8 cellular contexts compared by ENCODE assay signal in the genomic region with DNA sequence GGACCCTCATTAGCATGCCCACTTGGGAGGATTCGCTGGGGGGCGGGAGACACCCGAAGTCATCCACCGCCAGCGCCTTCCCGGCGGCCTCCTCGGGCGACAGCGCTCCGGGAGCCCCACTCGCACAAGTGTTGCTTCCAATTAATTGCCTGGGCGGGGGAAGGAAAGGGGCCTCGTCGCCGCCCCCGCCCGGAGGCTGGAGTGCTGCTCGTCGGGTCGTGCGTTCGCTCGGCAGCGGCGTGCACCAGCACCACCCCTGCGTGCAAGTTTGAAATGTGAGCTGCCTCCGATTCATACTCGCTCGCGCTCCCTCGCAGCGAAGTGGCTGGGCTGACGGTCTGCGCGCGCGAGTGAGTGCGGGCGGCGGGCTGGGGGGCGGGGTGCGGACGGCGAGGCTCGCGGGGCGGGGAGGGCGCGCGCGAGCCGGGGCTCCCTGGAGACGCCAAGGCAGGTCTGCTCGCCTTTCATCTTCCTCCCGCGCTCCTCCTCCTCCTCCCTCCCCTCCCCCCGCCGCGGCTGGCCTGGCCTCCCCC.
A peak's percentile ranks its signal among the peaks of the same experiment; 100 is the strongest.
DNase-seq lines count a peak whose midpoint lies in the region; ATAC-seq and TF ChIP-seq lines count a peak whose summit lies in the region.

No MANE protein-coding gene starts in this region.

- H3K27ac Mint-ChIP-seq in activated naive CD8-positive, alpha-beta T cell, result no peak overlapping the region

- H3K36me3 ChIP-seq in cardiac muscle cell (no peaks in the 10 kb centered on the region), parathyroid adenoma (ENCODE audit: control insufficient read depth, insufficient read depth, low read length) (no peaks in the 10 kb centered on the region)

- peak overlapping the region; percentile 79 for H3K4me2 ChIP-seq in parathyroid adenoma (ENCODE audit: low read length)

- TF ChIP-seq CTCF in cardiac muscle cell (IDR thresholded peaks at IDR 0.05; ENCODE audit: low read depth, low read length), result no peak
- TF ChIP-seq CTCF in parathyroid adenoma (IDR thresholded peaks at IDR 0.05), result no peak

- H3K4me1 ChIP-seq in cardiac muscle cell (ENCODE audit: low read depth) (peaks cover 53% of the 10 kb centered on the region), parathyroid adenoma (peaks cover 62% of the 10 kb centered on the region)

- H3K9me3 ChIP-seq in cardiac muscle cell (ENCODE audit: low read depth) (no peaks in the 10 kb centered on the region), parathyroid adenoma (ENCODE audit: control insufficient read depth, low read length) (no peaks in the 10 kb centered on the region)

- peaks cover 3% of the 10 kb centered on the region for H3K36me3 Mint-ChIP-seq in activated naive CD8-positive, alpha-beta T cell

- no peak overlapping the region for H3K9ac ChIP-seq in parathyroid adenoma

- H3K27me3 Mint-ChIP-seq in activated naive CD8-positive, alpha-beta T cell, result no peaks in the 10 kb centered on the region

- peak overlapping the region; percentile 74 for H3K27ac ChIP-seq in cardiac muscle cell
- peak overlapping the region; percentile 98 for H3K27ac ChIP-seq in parathyroid adenoma

- DNase-seq in NK-92 treated with Interleukin-12 subunit alpha and Interleukin-12 subunit beta, amount 100 ng/mL, for 24 hours (lab: John Stamatoyannopoulos, UW), result peak; percentile 73
- DNase-seq in NK-92 (lab: John Stamatoyannopoulos, UW; ENCODE audit: unreplicated experiment) (no peak), RPMI7951 (ENCODE audit: low read depth) (peak; percentile 87), cardiac muscle cell (ENCODE audit: low read depth in 1 of 2, low spot score in 1 of 2) (peak; percentile 72 to 88), mesenteric fat pad (ENCODE audit: low spot score) (no peak)

- H3K27me3 ChIP-seq in cardiac muscle cell, result no peaks in the 10 kb centered on the region
- no peaks in the 10 kb centered on the region for H3K27me3 ChIP-seq in parathyroid adenoma (ENCODE audit: control insufficient read depth, insufficient read depth, low read length)

- no peaks in the 10 kb centered on the region for H3K9me3 Mint-ChIP-seq in activated naive CD8-positive, alpha-beta T cell (ENCODE audit: low read depth)

- H3K79me2 ChIP-seq in parathyroid adenoma, result peaks cover 41% of the 10 kb centered on the region

- H3K4me1 Mint-ChIP-seq in activated naive CD8-positive, alpha-beta T cell (ENCODE audit: low read depth), result peaks cover 34% of the 10 kb centered on the region

- peak; percentile 39 for ATAC-seq in HG03280 (IDR thresholded peaks at IDR 0.05; ENCODE audit: unreplicated experiment)

- peak overlapping the region; percentile 58 for H3K4me3 Mint-ChIP-seq in activated naive CD8-positive, alpha-beta T cell

- H3K4me3 ChIP-seq in cardiac muscle cell (peak overlapping the region; percentile 51), parathyroid adenoma (ENCODE audit: low read depth, low read length) (peak overlapping the region; percentile 48)

- H2AFZ ChIP-seq in parathyroid adenoma, result no peak overlapping the region

Comparison
In these comparisons a context has a peak if more than half of its experiments do, and no peak if none do; other contexts are left out.
1. DNase-seq: peak in NK-92 treated with Interleukin-12 subunit alpha and Interleukin-12 subunit beta, amount 100 ng/mL, for 24 hours (single experiment), RPMI7951 (single experiment) and cardiac muscle cell (2 of 2); none in NK-92 (single experiment) and mesenteric fat pad (single experiment).